ENCODE assay signal across 8 cellular contexts in the genomic region with DNA sequence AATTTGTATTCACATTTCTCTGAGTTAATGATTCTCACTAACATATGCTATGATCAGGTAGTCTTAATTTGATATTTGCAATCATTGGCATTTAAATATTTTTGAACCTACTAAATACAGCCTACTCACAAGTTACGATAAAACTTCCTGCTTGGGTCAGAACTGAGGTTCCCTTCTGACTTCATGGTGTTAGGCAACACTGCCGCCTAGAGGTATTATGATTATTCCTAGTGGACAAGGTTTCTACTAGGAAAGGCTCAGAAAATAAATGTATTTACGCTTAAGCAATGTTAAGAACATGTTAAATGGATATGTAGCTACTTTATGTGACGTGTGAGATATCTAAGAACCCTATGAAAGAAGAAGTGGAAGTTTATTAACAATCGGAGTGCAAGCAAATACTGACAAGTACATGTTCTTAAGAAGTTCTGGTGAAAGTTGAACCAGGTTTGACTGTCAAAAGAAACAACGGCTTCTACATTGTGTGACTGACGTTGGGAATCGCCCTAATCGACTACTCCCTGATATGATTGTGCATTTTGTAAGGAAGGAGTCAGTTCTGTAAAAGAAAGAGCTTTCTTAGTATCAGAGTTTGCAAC.
DNase-seq lines count a peak whose midpoint lies in the region; ATAC-seq and TF ChIP-seq lines count a peak whose summit lies in the region.

No MANE protein-coding gene starts in this region.

- TF ChIP-seq CTCF in fibroblast of pulmonary artery (IDR thresholded peaks at IDR 0.05; ENCODE audit: low read length, missing control alignments) = peak; percentile 51

- no peak for ATAC-seq in HG03045 (IDR thresholded peaks at IDR 0.05; ENCODE audit: unreplicated experiment)

- H3K4me3 ChIP-seq in fibroblast of pulmonary artery (replicated peaks; ENCODE audit: low read depth, low read length) = no peak overlapping the region

- peak; percentile 3 for DNase-seq in stimulated activated CD4-positive, alpha-beta T cell treated with anti-CD3 and anti-CD28 coated beads, Interleukin-1b, Interleukin-23, amount 100 ng/mL, for 48 hours
- no peak for DNase-seq in stimulated activated CD4-positive, alpha-beta T cell treated with anti-CD3 and anti-CD28 coated beads, Interleukin-12 subunit alpha, Interleukin-12 subunit beta, amount 100 ng/mL, for 4 hours
- DNase-seq in Kasumi-1 (lab: John Stamatoyannopoulos, UW) (peak; percentile 71 to 81), SIG-M5 (lab: John Stamatoyannopoulos, UW) (peak; percentile 11), fibroblast of pulmonary artery (ENCODE audit: low read depth) (peak; percentile 45), renal cortical epithelial cell (ENCODE audit: low read depth) (peak; percentile 65), NCI-H774 (lab: John Stamatoyannopoulos, UW) (no peak)

Comparison
In these comparisons a context has a peak if more than half of its experiments do, and no peak if none do; other contexts are left out.
1. DNase-seq: peak in stimulated activated CD4-positive, alpha-beta T cell treated with anti-CD3 and anti-CD28 coated beads, Interleukin-1b, Interleukin-23, amount 100 ng/mL, for 48 hours (single experiment), Kasumi-1 (2 of 2), SIG-M5 (single experiment), fibroblast of pulmonary artery (single experiment) and renal cortical epithelial cell (single experiment); none in stimulated activated CD4-positive, alpha-beta T cell treated with anti-CD3 and anti-CD28 coated beads, Interleukin-12 subunit alpha, Interleukin-12 subunit beta, amount 100 ng/mL, for 4 hours (single experiment) and NCI-H774 (single experiment).